In genomic region chr11:119481021-119481666, GRCh38 we compare ENCODE assay signal across 8 cellular contexts. TPM values are rescaled to one million over a fixed set of nuclear protein-coding genes. Genes with fewer than 3 reads are reported as not detected.
A peak's percentile ranks its signal among the peaks of the same experiment; 100 is the strongest.
DNase-seq lines count a peak whose midpoint lies in the region; ATAC-seq lines count a peak whose summit lies in the region.

No MANE protein-coding gene starts in this region.

- peak; percentile 69 for ATAC-seq in GM21576 (IDR thresholded peaks at IDR 0.05; ENCODE audit: unreplicated experiment)
- peak; percentile 90 for ATAC-seq in left ventricle myocardium superior
- ATAC-seq in GM19467 (IDR thresholded peaks at IDR 0.05; ENCODE audit: unreplicated experiment), result no peak

- intact Hi-C loops in left ventricle myocardium superior (cut with micrococcal nuclease), result no loop called here

- DNase-seq in C1 segment of cervical spinal cord (lab: John Stamatoyannopoulos, UW) (peak in 12 of 14 donors; percentile 23 to 83 (median 64)), NCI-H1417 (lab: John Stamatoyannopoulos, UW) (peak; percentile 70 to 96 (median 89)), T-helper 1 cell (peak in 4 of 5 donors; percentile 40 to 56 (median 48)), amniotic stem cell (lab: John Stamatoyannopoulos, UW) (peak; percentile 89), left ventricle myocardium superior (peak; percentile 87), retina (peak; percentile 96)

RNA-seq across cellular contexts. Expression of gene THY1, which starts 58.2 kb away (rescaled TPM):
- 1.5 TPM for total RNA-seq in left ventricle myocardium superior
